12 cellular contexts compared by ENCODE assay signal in the genomic region with DNA sequence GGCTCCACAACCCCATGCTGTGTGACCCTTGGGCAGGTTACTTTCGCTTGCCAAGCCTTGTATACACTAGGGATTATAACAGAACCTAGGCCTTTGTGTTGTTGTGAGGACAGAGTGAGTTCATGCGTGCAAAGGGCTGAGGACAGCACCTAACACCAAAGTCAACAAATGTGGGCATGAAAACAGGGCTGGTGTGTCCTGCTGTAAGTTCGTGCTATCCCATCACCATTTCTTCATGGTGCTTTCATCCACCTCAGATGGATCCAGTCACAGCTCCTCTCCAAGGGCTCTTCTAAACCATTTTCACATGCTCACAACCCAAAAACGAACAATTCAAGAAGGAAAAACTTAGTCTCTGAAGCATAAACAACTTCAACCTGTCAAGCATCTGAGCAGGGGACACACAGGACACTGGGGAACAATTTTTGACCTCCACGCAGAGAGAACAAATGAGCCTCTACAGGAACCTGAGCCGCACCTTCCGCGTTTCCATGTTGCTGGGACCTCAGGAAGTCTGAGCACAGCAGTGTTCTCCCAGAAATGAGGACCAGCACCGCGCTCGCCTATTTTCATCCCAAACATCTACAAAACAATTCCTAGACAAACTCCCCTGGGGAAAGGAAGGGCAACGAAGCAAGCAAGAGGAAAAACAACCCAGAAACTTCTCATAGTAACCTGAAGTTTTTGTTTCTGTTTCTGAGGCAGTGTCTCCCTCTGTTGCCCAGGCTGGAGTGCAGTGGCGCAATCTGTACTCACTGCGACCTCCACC. TPM values are rescaled to one million over a fixed set of nuclear protein-coding genes. Genes with fewer than 3 reads are reported as not detected.
DNase-seq lines count a peak whose midpoint lies in the region; FAIRE-seq and TF ChIP-seq lines count a peak whose summit lies in the region.
"Had no signal": no experiment of that assay in that cellular context is flagged by ENCODE, and none has a peak within 500 bp of the region (broad histone marks: within the 10 kb centered on the region; RNA-seq: fewer than 3 reads in every experiment).

No MANE protein-coding gene starts in this region.

- peak; percentile 36 for DNase-seq in H4 (ENCODE audit: low spot score)
- peak; percentile 24 for DNase-seq in NCI-H748 (lab: John Stamatoyannopoulos, UW; ENCODE audit: unreplicated experiment)
- DNase-seq in H1 (ENCODE audit: low read depth in 1 of 2, low spot score in 2 of 2) = no peak
- no peak for DNase-seq in osteoblast (ENCODE audit: insufficient read length, low spot score, missing footprints)
- DNase-seq in foreskin melanocyte = no peak
- no peak for DNase-seq in NCI-H2081 (lab: John Stamatoyannopoulos, UW)
- DNase-seq in activated CD4-positive, alpha-beta T cell treated with anti-CD3 and anti-CD28 coated beads, Interleukin-2, amount 50 U/mL, for 48 hours = no peak
- DNase-seq in MM.1S = no peak
- DNase-seq: foreskin fibroblast, lower lobe of right lung, NCI-H2081 treated with DMSO at 0.1 percent for 48 hours, sigmoid colon had no signal

- TF ChIP-seq CTCF in H1 (IDR thresholded peaks at IDR 0.05; ENCODE audit: control extremely low read depth in 1 of 3, insufficient read depth in 1 of 3, low read depth in 1 of 3, low read length in 3 of 3) = no peak
- peak; percentile 22 for TF ChIP-seq CTCF in osteoblast (IDR thresholded peaks at IDR 0.05; ENCODE audit: extremely low read depth, low read depth, low read length)
- TF ChIP-seq CTCF in MM.1S (IDR thresholded peaks at IDR 0.05; ENCODE audit: low read length) = no peak

- H2AFZ ChIP-seq in H1 (ENCODE audit: low read length) (no peak overlapping the region), osteoblast (ENCODE audit: low read length) (peak overlapping the region; percentile 30), MM.1S (ENCODE audit: low read length) (no peak overlapping the region)

- no peak overlapping the region for H3K27ac ChIP-seq in H1 (ENCODE audit: low read depth, low read length)
- H3K27ac ChIP-seq in osteoblast (ENCODE audit: low read depth, low read length) = peak overlapping the region; percentile 93
- no peak overlapping the region for H3K27ac ChIP-seq in MM.1S (ENCODE audit: low read length)
- H3K27ac ChIP-seq: lower lobe of right lung, sigmoid colon had no signal

- no peak overlapping the region for H3K56ac ChIP-seq in H1 (replicated peaks; ENCODE audit: insufficient read length, low read depth, low read length)

- no peak overlapping the region for H2BK5ac ChIP-seq in H1 (ENCODE audit: low read depth, low read length)

- CTCF ChIA-PET in H1 (lab: Charles Lee; ENCODE audit: partially characterized antibody) = interaction anchor here (0.6 to 6.1 kb wide), 6 partner anchors 15 to 136 kb away, joined by 3 to 33 read pairs (median 3); no protein-coding TSS in a partner anchor

- peaks cover 0 to 13% (median 5%) of the 10 kb centered on the region in 4 experiments; a peak in 5 of 7 replicates for H3K27me3 ChIP-seq in H1 (replicated peaks in 1 of 4; ENCODE audit: control insufficient read depth in 3 of 4, extremely low read depth in 1 of 4, insufficient read depth in 3 of 4, low read length in 3 of 4)
- H3K27me3 ChIP-seq in osteoblast (ENCODE audit: insufficient read depth, low read length) = no peaks in the 10 kb centered on the region
- no peaks in the 10 kb centered on the region for H3K27me3 ChIP-seq in MM.1S (replicated peaks; ENCODE audit: insufficient read depth, low read length)
- H3K27me3 ChIP-seq: sigmoid colon had no signal

- peaks cover 12% of the 10 kb centered on the region; the same call in 1 of the 2 replicates for H3K23me2 ChIP-seq in H1 (ENCODE audit: low read depth, low read length)

- no peak for FAIRE-seq in H1 (lab: Jason Lieb, UNC)

- POLR2A ChIA-PET in H1 (lab: Charles Lee; ENCODE audit: partially characterized antibody) = interaction anchor here (0.8 to 1.2 kb wide), 2 partner anchors 10 to 31 kb away, joined by 3 to 5 read pairs; no protein-coding TSS in a partner anchor

- H3K4me2 ChIP-seq in H1 (ENCODE audit: insufficient read depth in 1 of 2, low read depth in 2 of 2, low read length in 2 of 2) = 0 out of 4 replicates have a peak overlapping the region, but pooled peaks of 1 of the 2 experiments have one; percentile 0
- peak overlapping the region; percentile 85 for H3K4me2 ChIP-seq in osteoblast (ENCODE audit: insufficient read depth, low read length)
- H3K4me2 ChIP-seq in MM.1S (ENCODE audit: low read depth, low read length) = no peak overlapping the region

- H3F3A ChIP-seq in MM.1S (ENCODE audit: insufficient read depth, low read length) = no peaks in the 10 kb centered on the region

- H3K9me3 ChIP-seq in H1 (ENCODE audit: insufficient read depth in 2 of 2, low read depth in 1 of 2, low read length in 1 of 2) (no peaks in the 10 kb centered on the region), osteoblast (ENCODE audit: low read depth, low read length) (no peaks in the 10 kb centered on the region), MM.1S (replicated peaks; ENCODE audit: insufficient read depth, low read length) (no peaks in the 10 kb centered on the region)
- H3K9me3 ChIP-seq: lower lobe of right lung, sigmoid colon had no signal

- H3K4me1 ChIP-seq in H1 (replicated peaks in 1 of 4; ENCODE audit: control insufficient read depth in 3 of 4, insufficient read depth in 4 of 4, low read length in 3 of 4) = peaks cover 4 to 16% (median 9%) of the 10 kb centered on the region in 4 experiments; a peak in 6 of 7 replicates
- peaks cover 50% of the 10 kb centered on the region for H3K4me1 ChIP-seq in osteoblast (ENCODE audit: insufficient read depth, low read length)
- H3K4me1 ChIP-seq in MM.1S (ENCODE audit: low read length) = no peaks in the 10 kb centered on the region

- H4K8ac ChIP-seq in H1 (ENCODE audit: extremely low read depth, insufficient read depth, low read length) = no peak overlapping the region

- H4K20me1 ChIP-seq in H1 (replicated peaks in 1 of 2; ENCODE audit: control insufficient read depth in 1 of 2, insufficient read depth in 2 of 2, low read length in 2 of 2) (peaks cover 4 to 13% of the 10 kb centered on the region in 2 experiments), osteoblast (ENCODE audit: insufficient read depth, low read length) (no peaks in the 10 kb centered on the region), MM.1S (ENCODE audit: insufficient read depth, low read length) (no peaks in the 10 kb centered on the region)

- no peak overlapping the region for H2BK12ac ChIP-seq in H1 (ENCODE audit: low read depth, low read length)

- H3K4me3 ChIP-seq in H1 (ENCODE audit: extremely low read depth in 1 of 4, insufficient read depth in 2 of 4, low read depth in 3 of 4, low read length in 4 of 4) (peak overlapping the region in 1 of 4 experiments; percentile 4; a peak in 1 of 8 replicates), osteoblast (ENCODE audit: insufficient read depth, low read length) (peak overlapping the region; percentile 78), MM.1S (ENCODE audit: low read length) (no peak overlapping the region)
- H3K4me3 ChIP-seq: lower lobe of right lung, sigmoid colon had no signal

- no peaks in the 10 kb centered on the region for H3K9me2 ChIP-seq in MM.1S (replicated peaks; ENCODE audit: insufficient read depth, low read length)

- peaks cover 6% of the 10 kb centered on the region; the same call in 1 of the 2 replicates for H3K79me1 ChIP-seq in H1 (ENCODE audit: low read depth, low read length)

- H3K4ac ChIP-seq in H1 (replicated peaks; ENCODE audit: insufficient read length, low read depth, low read length) = no peak overlapping the region

- H3K9ac ChIP-seq in H1 (replicated peaks in 1 of 4; ENCODE audit: extremely low read depth in 1 of 4, low read depth in 3 of 4, low read length in 3 of 4) (0 out of 7 replicates have a peak overlapping the region, but pooled peaks of 1 of the 4 experiments have one; percentile 1), MM.1S (ENCODE audit: low read length) (no peak overlapping the region)

- H2BK20ac ChIP-seq in H1 (ENCODE audit: low read length) = no peak overlapping the region

- no peak overlapping the region for H3K14ac ChIP-seq in H1 (ENCODE audit: insufficient read length)

- TF ChIP-seq POLR2A in H1 (IDR thresholded peaks at IDR 0.05; ENCODE audit: control extremely low read depth in 1 of 2, low read depth in 2 of 2, low read length in 2 of 2) = no peak

- H3K36me3 ChIP-seq in H1 (ENCODE audit: control insufficient read depth in 2 of 4, insufficient read depth in 4 of 4, low read length in 3 of 4) = no peaks in the 10 kb centered on the region
- no peaks in the 10 kb centered on the region for H3K36me3 ChIP-seq in osteoblast (ENCODE audit: insufficient read depth, low read length)
- no peaks in the 10 kb centered on the region for H3K36me3 ChIP-seq in MM.1S (replicated peaks; ENCODE audit: insufficient read depth, low read length)
- H3K36me3 ChIP-seq: lower lobe of right lung, sigmoid colon had no signal

- no peak overlapping the region for H4K91ac ChIP-seq in H1 (replicated peaks; ENCODE audit: insufficient read length, low read length)

- H3K18ac ChIP-seq in H1 (ENCODE audit: extremely low read depth, low read length) = no peak overlapping the region

- 81% methylated on average over 14 of the region's 14 CpGs; no CpG with 5 or more reads in 1 of the 2 experiments for WGBS in H1 (ENCODE audit: extremely low coverage in 1 of 2, insufficient coverage in 1 of 2, insufficient read length in 1 of 2, insufficient replicate concordance in 2 of 2, low coverage in 1 of 2, low lambda C conversion rate in 2 of 2, missing lambda C conversion rate in 1 of 2), 2 experiments

- H2BK15ac ChIP-seq in H1 (ENCODE audit: low read length) = no peak overlapping the region

- no peak for TF ChIP-seq EP300 in H1 (IDR thresholded peaks at IDR 0.05; ENCODE audit: borderline replicate concordance in 1 of 2, low read depth in 2 of 2, low read length in 2 of 2)

- no peak; a peak in 1 of 4 replicates for TF ChIP-seq RAD21 in H1 (IDR thresholded peaks at IDR 0.05 in 1 of 2, conservative IDR thresholded peaks at IDR 0.05 in 1 of 2; ENCODE audit: low read depth in 2 of 2, low read length in 2 of 2)

- H2AK5ac ChIP-seq in H1 (ENCODE audit: low read depth, low read length) = no peak overlapping the region

- H2BK120ac ChIP-seq in H1 (replicated peaks; ENCODE audit: low read depth, low read length) = no peak overlapping the region

- H3K23ac ChIP-seq in H1 (ENCODE audit: insufficient read length) = no peak overlapping the region

- no peak overlapping the region for H4K5ac ChIP-seq in H1 (ENCODE audit: insufficient read length, low read depth, low read length)

- H3K79me2 ChIP-seq in H1 (ENCODE audit: control insufficient read depth in 1 of 2, insufficient read depth in 2 of 2, low read length in 2 of 2) (peaks cover 0 to 10% of the 10 kb centered on the region in 2 experiments; a peak in 2 of 4 replicates), osteoblast (ENCODE audit: insufficient read depth, low read length) (peaks cover 60% of the 10 kb centered on the region), MM.1S (ENCODE audit: low read length) (no peaks in the 10 kb centered on the region)

RNA-seq across cellular contexts. Expression of gene LRP11, which starts 3.1 kb away (rescaled TPM):
- total RNA-seq in H4 (2014; rRNA removed; shearing (Covaris generic)) = 36.8 and 37.0 TPM in 2 replicates
- 20.0 TPM in 2 replicates for total RNA-seq in H1 (2021; fragmentation: NEBNext Ultra II Directional; extraction: Animal tissue kit (Norgen Biotek cat#: 25700))
- 10.8 and 11.0 TPM in 2 replicates for polyA plus RNA-seq in H1 (2011; rRNA removed)
- polyA plus RNA-seq in H1 (2011; cell fraction: cytosol; rRNA removed) = 12.8 TPM
- polyA plus RNA-seq in H1 (2011; cell fraction: nucleus; rRNA removed) = 12.1 TPM
- polyA plus RNA-seq in H1 (2012, experiment 1 of 2) = 10.4 to 13.8 TPM (median 11.3 TPM) in 4 replicates
- polyA plus RNA-seq in H1 (2012, experiment 2 of 2) = 2.4 TPM
- 13.3 TPM for polyA plus RNA-seq in H1 (2013, experiment 1 of 2)
- polyA plus RNA-seq in H1 (2013, experiment 2 of 2) = 15.4 TPM
- polyA minus RNA-seq in H1 (2011; rRNA and poly(A)+ RNA removed) = 21.4 and 22.7 TPM in 2 replicates
- polyA minus RNA-seq in H1 (2011; cell fraction: cytosol; rRNA and poly(A)+ RNA removed) = 13.1 TPM
- 11.2 TPM for polyA minus RNA-seq in H1 (2011; cell fraction: nucleus; rRNA and poly(A)+ RNA removed)
- 39.4 and 54.2 TPM in 2 replicates for total RNA-seq in osteoblast

RNA-seq across cellular contexts. Expression of gene RAET1E, which starts 36.9 kb away (rescaled TPM):
- not detected in 2 replicates for total RNA-seq in H4 (2014; rRNA removed; shearing (Covaris generic))
- not detected in 2 replicates for total RNA-seq in H1 (2021; fragmentation: NEBNext Ultra II Directional; extraction: Animal tissue kit (Norgen Biotek cat#: 25700))
- not detected in 2 replicates for polyA plus RNA-seq in H1 (2011; rRNA removed)
- polyA plus RNA-seq in H1 (2011; cell fraction: cytosol; rRNA removed) = not detected
- not detected for polyA plus RNA-seq in H1 (2011; cell fraction: nucleus; rRNA removed)
- not detected in 4 replicates for polyA plus RNA-seq in H1 (2012, experiment 1 of 2)
- not detected for polyA plus RNA-seq in H1 (2012, experiment 2 of 2)
- not detected for polyA plus RNA-seq in H1 (2013, experiment 1 of 2)
- polyA plus RNA-seq in H1 (2013, experiment 2 of 2) = not detected
- not detected in 2 replicates for polyA minus RNA-seq in H1 (2011; rRNA and poly(A)+ RNA removed)
- not detected for polyA minus RNA-seq in H1 (2011; cell fraction: cytosol; rRNA and poly(A)+ RNA removed)
- not detected for polyA minus RNA-seq in H1 (2011; cell fraction: nucleus; rRNA and poly(A)+ RNA removed)
- total RNA-seq in osteoblast = 0.36 and 0.88 TPM in 2 replicates
- total RNA-seq: lower lobe of right lung had no signal

Comparison
In these comparisons a context has a peak if more than half of its experiments do, and no peak if none do; other contexts are left out.
1. DNase-seq: peak in H4 (single experiment) and NCI-H748 (single experiment); none in H1 (0 of 2), osteoblast (single experiment), foreskin melanocyte (single experiment), NCI-H2081 (0 of 2), activated CD4-positive, alpha-beta T cell treated with anti-CD3 and anti-CD28 coated beads, Interleukin-2, amount 50 U/mL, for 48 hours (0 of 2) and MM.1S (single experiment).